Comparison of ENCODE assay signal across 25 cellular contexts in the genomic region with DNA sequence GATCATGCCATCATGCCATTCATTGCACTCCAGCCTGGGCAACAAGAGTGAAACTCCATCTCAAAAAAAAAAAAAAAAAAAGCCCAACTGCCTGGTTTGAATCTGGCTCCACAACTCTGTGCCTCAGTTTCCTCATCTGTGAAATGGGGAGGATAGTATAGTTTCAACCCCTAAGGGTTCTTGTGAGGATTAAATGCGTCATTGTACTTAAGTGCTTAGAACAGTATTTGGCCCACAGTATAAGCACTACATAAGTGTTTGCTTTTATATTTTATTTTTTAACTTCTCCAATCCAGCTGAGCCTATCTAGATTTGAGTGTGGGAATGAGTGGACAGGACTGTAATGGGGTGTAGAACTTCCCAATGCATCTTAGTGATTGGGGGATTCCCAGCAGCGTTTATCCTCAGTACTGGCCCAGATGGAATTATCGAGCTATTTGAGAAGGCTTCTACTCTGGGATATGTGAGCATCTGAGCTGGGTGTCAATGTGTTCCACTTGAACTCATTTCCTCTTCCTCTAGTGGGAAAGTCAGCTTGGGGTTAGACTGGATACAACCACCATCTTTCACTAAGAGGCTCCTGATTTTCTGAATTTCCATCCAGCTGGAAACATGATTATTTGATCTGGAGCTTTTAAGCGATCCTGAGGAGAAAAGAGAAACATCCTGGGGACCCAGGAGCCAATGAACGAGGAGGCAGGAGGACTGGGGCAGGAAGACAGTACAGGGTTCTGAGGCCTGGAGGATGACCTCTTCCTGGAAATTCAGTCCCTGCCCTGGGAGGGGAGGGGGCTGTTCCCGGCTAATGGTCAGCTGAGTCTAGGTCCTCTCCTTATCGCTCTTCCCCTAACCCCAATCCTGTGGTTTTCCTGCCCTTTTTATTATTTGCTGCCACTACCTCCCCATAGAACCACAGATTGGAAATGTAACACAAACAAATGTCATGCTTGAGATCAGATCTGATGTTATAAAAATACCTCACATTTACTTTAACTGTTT. TPM values are rescaled to one million over a fixed set of nuclear protein-coding genes. Genes with fewer than 3 reads are reported as not detected.
DNase-seq lines count a peak whose midpoint lies in the region; ATAC-seq, FAIRE-seq and TF ChIP-seq lines count a peak whose summit lies in the region.
"Had no signal": no experiment of that assay in that cellular context is flagged by ENCODE, and none has a peak within 500 bp of the region (broad histone marks: within the 10 kb centered on the region; RNA-seq: fewer than 3 reads in every experiment).

No MANE protein-coding gene starts in this region.

- CTCF ChIA-PET in activated CD8-positive, alpha-beta memory T cell treated with anti-CD3 and anti-CD28 coated beads, Interleukin-2, amount 10 ng/mL, durations not matched to agents 7 days and 5 days (lab: Charles Lee), result interaction anchor here (0.8 to 11.5 kb wide), 3 partner anchors 9 to 58 kb away, joined by 3 to 294 read pairs (median 4); a partner anchor contains a TSS
- CTCF ChIA-PET in HepG2 (lab: Yijun Ruan, JAX; ENCODE audit: low intra/inter-chr PET ratio, low total read pairs), result no interaction called here

- 38% methylated on average over 7 of the region's 7 CpGs for WGBS in HepG2 (ENCODE audit: low lambda C conversion rate)

- in situ Hi-C loops in HepG2 (cut with HindIII; ENCODE audit: extremely low pct_ligation_motif_present, low pct_unique_long_range_greater_than_20kb), result no loop called here

- no peaks in the 10 kb centered on the region for H3K27me3 Mint-ChIP-seq in activated CD8-positive, alpha-beta memory T cell treated with anti-CD3 and anti-CD28 coated beads, Interleukin-2, amount 10 ng/mL, durations not matched to agents 7 days and 5 days
- no peaks in the 10 kb centered on the region for H3K27me3 Mint-ChIP-seq in stimulated activated memory B cell treated with anti-CD40 and anti-IgM and Interleukin-4, amounts not matched to agents 10 μg/mL and 1 μg/mL and 100 μg/mL, for 72 hours

- H3K36me3 Mint-ChIP-seq in activated CD8-positive, alpha-beta memory T cell treated with anti-CD3 and anti-CD28 coated beads, Interleukin-2, amount 10 ng/mL, durations not matched to agents 7 days and 5 days, result peaks cover 2% of the 10 kb centered on the region
- peaks cover 11% of the 10 kb centered on the region for H3K36me3 Mint-ChIP-seq in stimulated activated memory B cell treated with anti-CD40 and anti-IgM and Interleukin-4, amounts not matched to agents 10 μg/mL and 1 μg/mL and 100 μg/mL, for 72 hours

- peaks cover 30% of the 10 kb centered on the region for H3K4me1 Mint-ChIP-seq in activated CD8-positive, alpha-beta memory T cell treated with anti-CD3 and anti-CD28 coated beads, Interleukin-2, amount 10 ng/mL, durations not matched to agents 7 days and 5 days
- peaks cover 47% of the 10 kb centered on the region for H3K4me1 Mint-ChIP-seq in stimulated activated memory B cell treated with anti-CD40 and anti-IgM and Interleukin-4, amounts not matched to agents 10 μg/mL and 1 μg/mL and 100 μg/mL, for 72 hours

- H3K9me3 ChIP-seq in HepG2 (ENCODE audit: low read length), result no peaks in the 10 kb centered on the region
- H3K9me3 ChIP-seq: esophagus muscularis mucosa, ovary, sigmoid colon, SJCRH30 had no signal

- no peak for DNase-seq in activated CD8-positive, alpha-beta memory T cell treated with anti-CD3 and anti-CD28 coated beads, Interleukin-2, amount 10 ng/mL, durations not matched to agents 7 days and 5 days
- DNase-seq in activated CD8-positive, alpha-beta memory T cell treated with anti-CD3 and anti-CD28 coated beads, Interleukin-2, amount 50 U/mL, for 48 hours, result no peak
- DNase-seq in UCSD-AML1 (lab: John Stamatoyannopoulos, UW; ENCODE audit: unreplicated experiment), result peak; percentile 29
- DNase-seq in HepG2 (ENCODE audit: low spot score), result no peak
- DNase-seq in 8988T, result no peak
- no peak for DNase-seq in stimulated activated CD4-positive, alpha-beta T cell treated with anti-CD3 and anti-CD28 coated beads, Interleukin-4, amount 100 ng/mL, for 1 hour
- no peak for DNase-seq in NCI-H524 treated with DMSO at 0.1 percent for 48 hours (lab: John Stamatoyannopoulos, UW)
- DNase-seq: activated CD4-positive, CD25-positive, alpha-beta regulatory T cell; C1 segment of cervical spinal cord; DMS 273 treated with DMSO at 0.1 percent for 48 hours; left ventricle myocardium superior; NCI-H1417; NCI-H2171; NCI-H748 treated with DMSO at 0.1 percent for 48 hours; ovary; PC-3; sigmoid colon; SJCRH30 had no signal

- no peak for TF ChIP-seq POLR2A in HepG2 (IDR thresholded peaks at IDR 0.05; ENCODE audit: insufficient read depth in 1 of 2, low read depth in 2 of 2, low read length in 2 of 2)

- ATAC-seq in activated CD8-positive, alpha-beta memory T cell treated with anti-CD3 and anti-CD28 coated beads, Interleukin-2, amount 10 ng/mL, durations not matched to agents 7 days and 5 days, result no peak
- ATAC-seq in HepG2, result no peak
- no peak for ATAC-seq in stimulated activated memory B cell treated with anti-CD40 and anti-IgM and Interleukin-4, amounts not matched to agents 10 μg/mL and 1 μg/mL and 100 μg/mL, for 72 hours
- ATAC-seq: left ventricle myocardium superior, PC-3 had no signal

- no TSS peak for BruUV-seq in HepG2 (replicated peaks; lab: Mats Ljungman, UMichigan)

- peaks cover 0 to 3% of the 10 kb centered on the region in 2 experiments; a peak in 2 of 5 replicates for H3K36me3 ChIP-seq in HepG2 (replicated peaks in 1 of 2; ENCODE audit: control insufficient read depth in 1 of 2, insufficient read depth in 2 of 2, low read length in 2 of 2)
- H3K36me3 ChIP-seq: ovary, SJCRH30 had no signal

- H3K27ac ChIP-seq in HepG2 (ENCODE audit: extremely low read length, insufficient read depth, low read length), result no peak overlapping the region
- H3K27ac ChIP-seq: esophagus muscularis mucosa, ovary, sigmoid colon, SJCRH30 had no signal

- peak overlapping the region; percentile 29 for H3K27ac Mint-ChIP-seq in activated CD8-positive, alpha-beta memory T cell treated with anti-CD3 and anti-CD28 coated beads, Interleukin-2, amount 10 ng/mL, durations not matched to agents 7 days and 5 days
- H3K27ac Mint-ChIP-seq in stimulated activated memory B cell treated with anti-CD40 and anti-IgM and Interleukin-4, amounts not matched to agents 10 μg/mL and 1 μg/mL and 100 μg/mL, for 72 hours, result peak overlapping the region; percentile 77
- H3K27ac Mint-ChIP-seq: activated T-helper 2 cell treated with anti-CD3 and anti-CD28 coated beads, Interferon-gamma antibody, Interleukin-2, Interleukin-4, amounts not matched to agents 10 μg/mL and 5 μg/mL and 100 μg/mL, durations not matched to agents 14 hours and 24 hours and 36 hours; T-helper 1 cell treated with Interleukin-12 subunit alpha and Interleukin-12 subunit beta and Interleukin-4 antibody, amounts not matched to agents 30 μg/mL and 1 μg/mL, for 36 hours had no signal

- H3K4me1 ChIP-seq in HepG2 (ENCODE audit: insufficient read depth, low read length), result 0 out of 2 replicates have a peak, but pooled peaks cover under 1% of the 10 kb centered on the region
- H3K4me1 ChIP-seq: SJCRH30 had no signal

- peaks cover 1% of the 10 kb centered on the region for H3K79me2 ChIP-seq in HepG2 (ENCODE audit: insufficient read depth, low read length)

- no peak overlapping the region for H3K9ac ChIP-seq in HepG2 (ENCODE audit: insufficient read depth, low read depth, low read length)

- POLR2A ChIA-PET in HepG2 (lab: Yijun Ruan, JAX), result no interaction called here

- intact Hi-C loops in HepG2 (cut with micrococcal nuclease; ENCODE audit: unreplicated experiment), result no loop called here

- no peak overlapping the region for H3K4me2 ChIP-seq in HepG2 (ENCODE audit: low read depth, low read length)

- H2AFZ ChIP-seq in HepG2 (ENCODE audit: low read length), result peak overlapping the region; percentile 19

- TF ChIP-seq EP300 in HepG2 (IDR thresholded peaks at IDR 0.05; ENCODE audit: low read depth in 2 of 2, low read length in 2 of 2) (no peak), HepG2 (CRISPR knock-in tag; IDR thresholded peaks at IDR 0.05; ENCODE audit: borderline replicate concordance) (no peak)

- H3K9me3 Mint-ChIP-seq in activated CD8-positive, alpha-beta memory T cell treated with anti-CD3 and anti-CD28 coated beads, Interleukin-2, amount 10 ng/mL, durations not matched to agents 7 days and 5 days (ENCODE audit: low read depth), result no peaks in the 10 kb centered on the region
- no peaks in the 10 kb centered on the region for H3K9me3 Mint-ChIP-seq in stimulated activated memory B cell treated with anti-CD40 and anti-IgM and Interleukin-4, amounts not matched to agents 10 μg/mL and 1 μg/mL and 100 μg/mL, for 72 hours
- H3K9me3 Mint-ChIP-seq: activated T-helper 2 cell treated with anti-CD3 and anti-CD28 coated beads, Interferon-gamma antibody, Interleukin-2, Interleukin-4, amounts not matched to agents 10 μg/mL and 5 μg/mL and 100 μg/mL, durations not matched to agents 14 hours and 24 hours and 36 hours; T-helper 1 cell treated with Interleukin-12 subunit alpha and Interleukin-12 subunit beta and Interleukin-4 antibody, amounts not matched to agents 30 μg/mL and 1 μg/mL, for 36 hours had no signal

- TF ChIP-seq RAD21 in HepG2 (CRISPR knock-in tag; IDR thresholded peaks at IDR 0.05), result no peak

- H3K4me3 Mint-ChIP-seq in activated CD8-positive, alpha-beta memory T cell treated with anti-CD3 and anti-CD28 coated beads, Interleukin-2, amount 10 ng/mL, durations not matched to agents 7 days and 5 days, result no peak overlapping the region
- H3K4me3 Mint-ChIP-seq in stimulated activated memory B cell treated with anti-CD40 and anti-IgM and Interleukin-4, amounts not matched to agents 10 μg/mL and 1 μg/mL and 100 μg/mL, for 72 hours, result no peak overlapping the region
- H3K4me3 Mint-ChIP-seq: T-helper 1 cell treated with Interleukin-12 subunit alpha and Interleukin-12 subunit beta and Interleukin-4 antibody, amounts not matched to agents 30 μg/mL and 1 μg/mL, for 36 hours had no signal

- no peak overlapping the region for H3K4me3 ChIP-seq in HepG2 (replicated peaks in 1 of 3; ENCODE audit: insufficient read depth in 1 of 3, low read depth in 2 of 3, low read length in 3 of 3)
- H3K4me3 ChIP-seq: esophagus muscularis mucosa, ovary, sigmoid colon, SJCRH30 had no signal

- TF ChIP-seq CTCF in HepG2 (CRISPR knock-in tag; IDR thresholded peaks at IDR 0.05), result no peak

- no peaks in the 10 kb centered on the region for H4K20me1 ChIP-seq in HepG2 (ENCODE audit: insufficient read depth, low read length)

- no peak for FAIRE-seq in HepG2 (lab: Jason Lieb, UNC)
- FAIRE-seq: A204.1, GM12891, H54 had no signal

- no peaks in the 10 kb centered on the region for H3K27me3 ChIP-seq in HepG2 (ENCODE audit: control insufficient read depth in 1 of 2, insufficient read depth in 2 of 2, low read length in 2 of 2)
- H3K27me3 ChIP-seq: esophagus muscularis mucosa, ovary, sigmoid colon, SJCRH30 had no signal

RNA-seq across cellular contexts. Expression of a gene that starts 9.3 kb away (rescaled TPM):
- 100 to 1,000 TPM in 1 of 2 experiments, 10 to 100 TPM in 1; 99.0 to 137 TPM for total RNA-seq in activated CD8-positive, alpha-beta memory T cell treated with anti-CD3 and anti-CD28 coated beads, Interleukin-2, amount 10 ng/mL, durations not matched to agents 7 days and 5 days
- 11.5 and 11.6 TPM in 2 replicates for total RNA-seq in HepG2 (2016; rRNA removed; fragmentation: Illumina TruSeq; extraction: Trizol)
- 2.5 and 2.8 TPM in 2 replicates for total RNA-seq in HepG2 (2016; cell fraction: cytosol; rRNA removed; fragmentation: Illumina TruSeq; extraction: Trizol; ENCODE audit: low read depth)
- 11.5 and 12.0 TPM in 2 replicates for total RNA-seq in HepG2 (2016; cell fraction: insoluble cytoplasmic fraction; rRNA removed; fragmentation: Illumina TruSeq; extraction: Trizol)
- 3.1 and 4.2 TPM in 2 replicates for total RNA-seq in HepG2 (2016; cell fraction: membrane; rRNA removed; fragmentation: Illumina TruSeq; extraction: Trizol)
- 16.7 and 24.8 TPM in 2 replicates for total RNA-seq in HepG2 (2016; cell fraction: nucleus; rRNA removed; fragmentation: Illumina TruSeq; extraction: Trizol)
- polyA plus RNA-seq in HepG2 (2011; rRNA removed), result 5.3 and 5.8 TPM in 2 replicates
- 1.9 and 3.3 TPM in 2 replicates for polyA plus RNA-seq in HepG2 (2011; cell fraction: cytosol; rRNA removed)
- polyA plus RNA-seq in HepG2 (2011; cell fraction: nucleus; rRNA removed), result 22.2 and 36.2 TPM in 2 replicates
- polyA plus RNA-seq in HepG2 (2012), result 2.4 and 4.2 TPM in 2 replicates
- 0.60 and 0.89 TPM in 2 replicates for polyA plus RNA-seq in HepG2 (2016; cell fraction: cytosol; fragmentation: Illumina TruSeq; extraction: Trizol; ENCODE audit: low read depth)
- polyA plus RNA-seq in HepG2 (2016; cell fraction: insoluble cytoplasmic fraction; fragmentation: Illumina TruSeq; extraction: Trizol; ENCODE audit: low read depth), result 5.1 and 8.7 TPM in 2 replicates
- 1.7 and 1.8 TPM in 2 replicates for polyA plus RNA-seq in HepG2 (2016; cell fraction: membrane; fragmentation: Illumina TruSeq; extraction: Trizol; ENCODE audit: low read depth)
- 41.3 and 46.0 TPM in 2 replicates for polyA plus RNA-seq in HepG2 (2016; cell fraction: nucleus; fragmentation: Illumina TruSeq; extraction: Trizol; ENCODE audit: insufficient read depth, low read depth)
- 14.1 and 75.7 TPM in 2 replicates for polyA minus RNA-seq in HepG2 (2011; rRNA and poly(A)+ RNA removed; ENCODE audit: low replicate concordance)
- 2.5 and 3.9 TPM in 2 replicates for polyA minus RNA-seq in HepG2 (2011; cell fraction: cytosol; rRNA and poly(A)+ RNA removed)
- polyA minus RNA-seq in HepG2 (2011; cell fraction: nucleus; rRNA and poly(A)+ RNA removed), result 13.1 and 16.0 TPM in 2 replicates

RNA-seq across cellular contexts. Expression of a gene that starts 26.8 kb away (rescaled TPM):
- total RNA-seq in activated CD8-positive, alpha-beta memory T cell treated with anti-CD3 and anti-CD28 coated beads, Interleukin-2, amount 10 ng/mL, durations not matched to agents 7 days and 5 days, result 10 to 100 TPM; 29.4 to 38.8 TPM
- total RNA-seq in HepG2 (2016; rRNA removed; fragmentation: Illumina TruSeq; extraction: Trizol), result 0.77 and 0.91 TPM in 2 replicates
- total RNA-seq in HepG2 (2016; cell fraction: cytosol; rRNA removed; fragmentation: Illumina TruSeq; extraction: Trizol; ENCODE audit: low read depth), result 0.18 and 0.91 TPM in 2 replicates
- total RNA-seq in HepG2 (2016; cell fraction: insoluble cytoplasmic fraction; rRNA removed; fragmentation: Illumina TruSeq; extraction: Trizol), result 0.49 and 1.3 TPM in 2 replicates
- total RNA-seq in HepG2 (2016; cell fraction: membrane; rRNA removed; fragmentation: Illumina TruSeq; extraction: Trizol), result 0.90 and 1.1 TPM in 2 replicates
- total RNA-seq in HepG2 (2016; cell fraction: nucleus; rRNA removed; fragmentation: Illumina TruSeq; extraction: Trizol), result 0.72 and 1.5 TPM in 2 replicates
- polyA plus RNA-seq in HepG2 (2011; rRNA removed), result 1.5 and 1.6 TPM in 2 replicates
- 0.87 and 1.9 TPM in 2 replicates for polyA plus RNA-seq in HepG2 (2011; cell fraction: cytosol; rRNA removed)
- polyA plus RNA-seq in HepG2 (2011; cell fraction: nucleus; rRNA removed), result 3.2 and 4.1 TPM in 2 replicates
- polyA plus RNA-seq in HepG2 (2012), result 0.89 and 0.92 TPM in 2 replicates
- 0.21 and 0.27 TPM in 2 replicates for polyA plus RNA-seq in HepG2 (2016; cell fraction: cytosol; fragmentation: Illumina TruSeq; extraction: Trizol; ENCODE audit: low read depth)
- polyA plus RNA-seq in HepG2 (2016; cell fraction: insoluble cytoplasmic fraction; fragmentation: Illumina TruSeq; extraction: Trizol; ENCODE audit: low read depth), result 1.0 and 1.1 TPM in 2 replicates
- 0.57 and 0.81 TPM in 2 replicates for polyA plus RNA-seq in HepG2 (2016; cell fraction: membrane; fragmentation: Illumina TruSeq; extraction: Trizol; ENCODE audit: low read depth)
- polyA plus RNA-seq in HepG2 (2016; cell fraction: nucleus; fragmentation: Illumina TruSeq; extraction: Trizol; ENCODE audit: insufficient read depth, low read depth), result 2.2 and 2.3 TPM in 2 replicates
- 4.0 and 33.4 TPM in 2 replicates for polyA minus RNA-seq in HepG2 (2011; rRNA and poly(A)+ RNA removed; ENCODE audit: low replicate concordance)
- polyA minus RNA-seq in HepG2 (2011; cell fraction: cytosol; rRNA and poly(A)+ RNA removed), result 0.99 and 1.1 TPM in 2 replicates
- polyA minus RNA-seq in HepG2 (2011; cell fraction: nucleus; rRNA and poly(A)+ RNA removed), result 0.25 and 1.7 TPM in 2 replicates

RNA-seq across cellular contexts. Expression of a gene that starts 36.5 kb away (rescaled TPM):
- 100 to 1,000 TPM; 283 to 298 TPM for total RNA-seq in activated CD8-positive, alpha-beta memory T cell treated with anti-CD3 and anti-CD28 coated beads, Interleukin-2, amount 10 ng/mL, durations not matched to agents 7 days and 5 days
- total RNA-seq in HepG2 (2016; rRNA removed; fragmentation: Illumina TruSeq; extraction: Trizol), result 462 and 578 TPM in 2 replicates
- 461 and 472 TPM in 2 replicates for total RNA-seq in HepG2 (2016; cell fraction: cytosol; rRNA removed; fragmentation: Illumina TruSeq; extraction: Trizol; ENCODE audit: low read depth)
- total RNA-seq in HepG2 (2016; cell fraction: insoluble cytoplasmic fraction; rRNA removed; fragmentation: Illumina TruSeq; extraction: Trizol), result 478 and 604 TPM in 2 replicates
- total RNA-seq in HepG2 (2016; cell fraction: membrane; rRNA removed; fragmentation: Illumina TruSeq; extraction: Trizol), result 502 and 534 TPM in 2 replicates
- 239 and 246 TPM in 2 replicates for total RNA-seq in HepG2 (2016; cell fraction: nucleus; rRNA removed; fragmentation: Illumina TruSeq; extraction: Trizol)
- polyA plus RNA-seq in HepG2 (2011; rRNA removed), result 440 and 449 TPM in 2 replicates
- polyA plus RNA-seq in HepG2 (2011; cell fraction: cytosol; rRNA removed), result 513 and 623 TPM in 2 replicates
- 505 and 601 TPM in 2 replicates for polyA plus RNA-seq in HepG2 (2011; cell fraction: nucleus; rRNA removed)
- 398 and 423 TPM in 2 replicates for polyA plus RNA-seq in HepG2 (2012)
- polyA plus RNA-seq in HepG2 (2016; cell fraction: cytosol; fragmentation: Illumina TruSeq; extraction: Trizol; ENCODE audit: low read depth), result 472 and 500 TPM in 2 replicates
- polyA plus RNA-seq in HepG2 (2016; cell fraction: insoluble cytoplasmic fraction; fragmentation: Illumina TruSeq; extraction: Trizol; ENCODE audit: low read depth), result 484 and 533 TPM in 2 replicates
- polyA plus RNA-seq in HepG2 (2016; cell fraction: membrane; fragmentation: Illumina TruSeq; extraction: Trizol; ENCODE audit: low read depth), result 441 and 460 TPM in 2 replicates
- 433 and 469 TPM in 2 replicates for polyA plus RNA-seq in HepG2 (2016; cell fraction: nucleus; fragmentation: Illumina TruSeq; extraction: Trizol; ENCODE audit: insufficient read depth, low read depth)
- 90.5 and 285 TPM in 2 replicates for polyA minus RNA-seq in HepG2 (2011; rRNA and poly(A)+ RNA removed; ENCODE audit: low replicate concordance)
- 52.1 and 57.1 TPM in 2 replicates for polyA minus RNA-seq in HepG2 (2011; cell fraction: cytosol; rRNA and poly(A)+ RNA removed)
- 96.6 and 129 TPM in 2 replicates for polyA minus RNA-seq in HepG2 (2011; cell fraction: nucleus; rRNA and poly(A)+ RNA removed)

RNA-seq across cellular contexts. Expression of a gene that starts 40.7 kb away (rescaled TPM):
- 10 to 100 TPM; 51.7 to 65.5 TPM for total RNA-seq in activated CD8-positive, alpha-beta memory T cell treated with anti-CD3 and anti-CD28 coated beads, Interleukin-2, amount 10 ng/mL, durations not matched to agents 7 days and 5 days
- total RNA-seq in HepG2 (2016; rRNA removed; fragmentation: Illumina TruSeq; extraction: Trizol), result 58.0 and 62.6 TPM in 2 replicates
- 35.2 and 36.5 TPM in 2 replicates for total RNA-seq in HepG2 (2016; cell fraction: cytosol; rRNA removed; fragmentation: Illumina TruSeq; extraction: Trizol; ENCODE audit: low read depth)
- total RNA-seq in HepG2 (2016; cell fraction: insoluble cytoplasmic fraction; rRNA removed; fragmentation: Illumina TruSeq; extraction: Trizol), result 58.1 and 59.2 TPM in 2 replicates
- total RNA-seq in HepG2 (2016; cell fraction: membrane; rRNA removed; fragmentation: Illumina TruSeq; extraction: Trizol), result 45.1 and 51.7 TPM in 2 replicates
- 28.7 and 35.7 TPM in 2 replicates for total RNA-seq in HepG2 (2016; cell fraction: nucleus; rRNA removed; fragmentation: Illumina TruSeq; extraction: Trizol)
- polyA plus RNA-seq in HepG2 (2011; rRNA removed), result 38.6 and 40.7 TPM in 2 replicates
- polyA plus RNA-seq in HepG2 (2011; cell fraction: cytosol; rRNA removed), result 42.9 and 57.6 TPM in 2 replicates
- polyA plus RNA-seq in HepG2 (2011; cell fraction: nucleus; rRNA removed), result 32.2 and 36.0 TPM in 2 replicates
- 21.3 and 34.6 TPM in 2 replicates for polyA plus RNA-seq in HepG2 (2012)
- polyA plus RNA-seq in HepG2 (2016; cell fraction: cytosol; fragmentation: Illumina TruSeq; extraction: Trizol; ENCODE audit: low read depth), result 38.0 and 47.5 TPM in 2 replicates
- 49.2 and 59.1 TPM in 2 replicates for polyA plus RNA-seq in HepG2 (2016; cell fraction: insoluble cytoplasmic fraction; fragmentation: Illumina TruSeq; extraction: Trizol; ENCODE audit: low read depth)
- polyA plus RNA-seq in HepG2 (2016; cell fraction: membrane; fragmentation: Illumina TruSeq; extraction: Trizol; ENCODE audit: low read depth), result 39.2 and 41.9 TPM in 2 replicates
- 54.0 and 73.0 TPM in 2 replicates for polyA plus RNA-seq in HepG2 (2016; cell fraction: nucleus; fragmentation: Illumina TruSeq; extraction: Trizol; ENCODE audit: insufficient read depth, low read depth)
- 43.6 and 97.4 TPM in 2 replicates for polyA minus RNA-seq in HepG2 (2011; rRNA and poly(A)+ RNA removed; ENCODE audit: low replicate concordance)
- 15.0 and 19.7 TPM in 2 replicates for polyA minus RNA-seq in HepG2 (2011; cell fraction: cytosol; rRNA and poly(A)+ RNA removed)
- polyA minus RNA-seq in HepG2 (2011; cell fraction: nucleus; rRNA and poly(A)+ RNA removed), result 8.8 and 14.4 TPM in 2 replicates

RNA-seq across cellular contexts. Expression of a gene that starts 51.8 kb away (rescaled TPM):
- total RNA-seq in activated CD8-positive, alpha-beta memory T cell treated with anti-CD3 and anti-CD28 coated beads, Interleukin-2, amount 10 ng/mL, durations not matched to agents 7 days and 5 days, result 100 to 1,000 TPM; 567 to 729 TPM
- 0.13 and 0.18 TPM in 2 replicates for total RNA-seq in HepG2 (2016; rRNA removed; fragmentation: Illumina TruSeq; extraction: Trizol)
- not detected in 2 replicates for total RNA-seq in HepG2 (2016; cell fraction: cytosol; rRNA removed; fragmentation: Illumina TruSeq; extraction: Trizol; ENCODE audit: low read depth)
- total RNA-seq in HepG2 (2016; cell fraction: insoluble cytoplasmic fraction; rRNA removed; fragmentation: Illumina TruSeq; extraction: Trizol), result 0.32 TPM in 1 of 2 replicates, not detected in the other
- total RNA-seq in HepG2 (2016; cell fraction: membrane; rRNA removed; fragmentation: Illumina TruSeq; extraction: Trizol), result not detected in 2 replicates
- not detected in 2 replicates for total RNA-seq in HepG2 (2016; cell fraction: nucleus; rRNA removed; fragmentation: Illumina TruSeq; extraction: Trizol)
- 0.14 and 0.16 TPM in 2 replicates for polyA plus RNA-seq in HepG2 (2011; rRNA removed)
- polyA plus RNA-seq in HepG2 (2011; cell fraction: cytosol; rRNA removed), result 0.09 and 0.13 TPM in 2 replicates
- 0.39 and 0.40 TPM in 2 replicates for polyA plus RNA-seq in HepG2 (2011; cell fraction: nucleus; rRNA removed)
- polyA plus RNA-seq in HepG2 (2012), result 0.20 and 0.30 TPM in 2 replicates
- not detected in 2 replicates for polyA plus RNA-seq in HepG2 (2016; cell fraction: cytosol; fragmentation: Illumina TruSeq; extraction: Trizol; ENCODE audit: low read depth)
- 0.33 TPM in 1 of 2 replicates, not detected in the other for polyA plus RNA-seq in HepG2 (2016; cell fraction: insoluble cytoplasmic fraction; fragmentation: Illumina TruSeq; extraction: Trizol; ENCODE audit: low read depth)
- not detected in 2 replicates for polyA plus RNA-seq in HepG2 (2016; cell fraction: membrane; fragmentation: Illumina TruSeq; extraction: Trizol; ENCODE audit: low read depth)
- 0.20 TPM in 1 of 2 replicates, not detected in the other for polyA plus RNA-seq in HepG2 (2016; cell fraction: nucleus; fragmentation: Illumina TruSeq; extraction: Trizol; ENCODE audit: insufficient read depth, low read depth)
- 0.40 and 2.6 TPM in 2 replicates for polyA minus RNA-seq in HepG2 (2011; rRNA and poly(A)+ RNA removed; ENCODE audit: low replicate concordance)
- not detected in 2 replicates for polyA minus RNA-seq in HepG2 (2011; cell fraction: cytosol; rRNA and poly(A)+ RNA removed)
- not detected in 2 replicates for polyA minus RNA-seq in HepG2 (2011; cell fraction: nucleus; rRNA and poly(A)+ RNA removed)
- total RNA-seq: SJCRH30 had no signal

Comparison
In these comparisons a context has a peak if more than half of its experiments do, and no peak if none do; other contexts are left out.
1. RNA of a gene that starts 26.8 kb away (total RNA-seq): 29.4 to 38.8 TPM in activated CD8-positive, alpha-beta memory T cell treated with anti-CD3 and anti-CD28 coated beads, Interleukin-2, amount 10 ng/mL, durations not matched to agents 7 days and 5 days; 0.18 to 1.5 TPM in HepG2; every median in the first group is over 10 times any median in the second.